ENCODE assay signal across 18 cellular contexts in the genomic region with DNA sequence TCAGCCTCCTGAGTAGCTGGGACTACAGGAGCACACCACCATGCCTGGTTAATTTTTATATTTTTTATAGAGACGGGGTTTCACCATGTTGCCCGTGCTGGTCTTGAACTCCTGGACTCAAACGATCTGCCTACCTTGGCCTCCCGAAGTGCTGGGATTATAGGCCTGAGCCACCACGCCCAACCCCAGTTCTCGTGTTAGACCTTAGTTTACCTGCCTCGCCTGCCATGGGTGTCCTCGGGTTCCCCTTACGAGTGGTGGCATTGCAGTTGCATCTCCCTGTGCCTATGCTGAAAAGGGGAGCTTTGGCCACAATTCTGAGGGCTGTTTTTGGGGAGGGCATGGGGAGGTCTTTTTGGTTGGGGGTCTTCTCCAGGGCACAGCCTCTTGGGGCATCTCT. TPM values are rescaled to one million over a fixed set of nuclear protein-coding genes. Genes with fewer than 3 reads are reported as not detected.
DNase-seq lines count a peak whose midpoint lies in the region; ATAC-seq, FAIRE-seq and TF ChIP-seq lines count a peak whose summit lies in the region.
"Had no signal": no experiment of that assay in that cellular context is flagged by ENCODE, and none has a peak within 500 bp of the region (broad histone marks: within the 10 kb centered on the region; RNA-seq: fewer than 3 reads in every experiment).

No MANE protein-coding gene starts in this region.

- H2AFZ ChIP-seq in HepG2 (ENCODE audit: low read length) = no peak overlapping the region

- no peak for FAIRE-seq in HepG2 (lab: Jason Lieb, UNC)
- FAIRE-seq: GM12892, GM19239, H1, HTR-8/SVneo had no signal

- ATAC-seq in HepG2 (no peak), right lobe of liver (no peak), activated B cell treated with CpG ODN at 0.5 μM for 24 hours (ENCODE audit: low read depth) (no peak), naive B cell (ENCODE audit: low read depth in 2 of 2) (no peak), GM18502 (IDR thresholded peaks at IDR 0.05; ENCODE audit: poor library complexity, unreplicated experiment) (no peak)
- no peak for ATAC-seq in stimulated activated naive B cell treated with anti-CD40 and anti-IgM and Interleukin-4, amounts not matched to agents 10 μg/mL and 1 μg/mL and 100 μg/mL, for 72 hours (replicated peaks)
- ATAC-seq: CD8-positive, alpha-beta T cell had no signal

- TF ChIP-seq CTCF in HepG2 (CRISPR knock-in tag; IDR thresholded peaks at IDR 0.05) (no peak), right lobe of liver (IDR thresholded peaks at IDR 0.05) (no peak), activated B cell treated with CpG ODN at 0.5 μM for 24 hours (IDR thresholded peaks at IDR 0.05) (no peak)

- H3K27me3 ChIP-seq in HepG2 (ENCODE audit: control insufficient read depth in 1 of 2, insufficient read depth in 2 of 2, low read length in 2 of 2) = no peaks in the 10 kb centered on the region
- no peaks in the 10 kb centered on the region for H3K27me3 ChIP-seq in right lobe of liver

- no peak overlapping the region for H3K9ac ChIP-seq in HepG2 (ENCODE audit: insufficient read depth, low read depth, low read length)

- WGBS in HepG2 (ENCODE audit: low lambda C conversion rate) = 97% methylated on average over 8 of the region's 9 CpGs
- WGBS in right lobe of liver (ENCODE audit: insufficient coverage, low coverage, low lambda C conversion rate, missing lambda C conversion rate) = 99% methylated on average over 9 of the region's 9 CpGs

- no peak for TF ChIP-seq POLR2A in HepG2 (IDR thresholded peaks at IDR 0.05; ENCODE audit: insufficient read depth in 1 of 2, low read depth in 2 of 2, low read length in 2 of 2)
- no peak for TF ChIP-seq POLR2A in right lobe of liver (IDR thresholded peaks at IDR 0.05)

- H3K4me3 ChIP-seq in HepG2 (replicated peaks in 1 of 3; ENCODE audit: insufficient read depth in 1 of 3, low read depth in 2 of 3, low read length in 3 of 3) (no peak overlapping the region), right lobe of liver (no peak overlapping the region)
- H3K4me3 ChIP-seq: HAP-1 had no signal

- TF ChIP-seq RAD21 in HepG2 (CRISPR knock-in tag; IDR thresholded peaks at IDR 0.05) = no peak

- peaks cover 93% of the 10 kb centered on the region for H3K79me2 ChIP-seq in HepG2 (ENCODE audit: insufficient read depth, low read length)

- H3K9me3 Mint-ChIP-seq in activated B cell treated with CpG ODN at 0.5 μM for 24 hours (no peaks in the 10 kb centered on the region), naive B cell (no peaks in the 10 kb centered on the region)
- no peaks in the 10 kb centered on the region for H3K9me3 Mint-ChIP-seq in stimulated activated naive B cell treated with anti-CD40 and anti-IgM and Interleukin-4, amounts not matched to agents 10 μg/mL and 1 μg/mL and 100 μg/mL, for 72 hours
- H3K9me3 Mint-ChIP-seq: CD8-positive, alpha-beta T cell had no signal

- H3K4me1 Mint-ChIP-seq in activated B cell treated with CpG ODN at 0.5 μM for 24 hours (peaks cover 89% of the 10 kb centered on the region), naive B cell (peaks cover 62 to 95% (median 95%) of the 10 kb centered on the region in 3 donors)
- H3K4me1 Mint-ChIP-seq in stimulated activated naive B cell treated with anti-CD40 and anti-IgM and Interleukin-4, amounts not matched to agents 10 μg/mL and 1 μg/mL and 100 μg/mL, for 72 hours = peaks cover 47 to 79% of the 10 kb centered on the region in 2 donors

- H3K27ac ChIP-seq in HepG2 (ENCODE audit: extremely low read length, insufficient read depth, low read length) (no peak overlapping the region), right lobe of liver (no peak overlapping the region)

- H3K27ac Mint-ChIP-seq in activated B cell treated with CpG ODN at 0.5 μM for 24 hours = peak overlapping the region; percentile 56
- H3K27ac Mint-ChIP-seq in naive B cell = peak overlapping the region in 4 of 6 donors; percentile 42 to 89 (median 70)
- H3K27ac Mint-ChIP-seq in stimulated activated naive B cell treated with anti-CD40 and anti-IgM and Interleukin-4, amounts not matched to agents 10 μg/mL and 1 μg/mL and 100 μg/mL, for 72 hours = peak overlapping the region; percentile 56

- DNase-seq in HepG2 (ENCODE audit: low spot score) (no peak), right lobe of liver (no peak), activated B cell treated with CpG ODN at 0.5 μM for 24 hours (no peak), naive B cell (no peak), NCI-H446 treated with DMSO at 0.1 percent for 48 hours (lab: John Stamatoyannopoulos, UW) (no peak)
- no peak for DNase-seq in stimulated activated naive B cell treated with anti-CD40 and anti-IgM and Interleukin-4, amounts not matched to agents 10 μg/mL and 1 μg/mL and 100 μg/mL, for 72 hours
- DNase-seq in stimulated activated CD8-positive, alpha-beta memory T cell treated with anti-CD3 and anti-CD28 coated beads, Interleukin-4, amount 100 ng/mL, for 48 hours = no peak
- DNase-seq: ACHN; C1 segment of cervical spinal cord; CD8-positive, alpha-beta T cell; DND-41; GDM1 had no signal

- H3K36me3 Mint-ChIP-seq in activated B cell treated with CpG ODN at 0.5 μM for 24 hours (ENCODE audit: low read depth) (peaks cover 33% of the 10 kb centered on the region), naive B cell (no peaks in the 10 kb centered on the region)
- peaks cover 16 to 28% of the 10 kb centered on the region in 2 donors for H3K36me3 Mint-ChIP-seq in stimulated activated naive B cell treated with anti-CD40 and anti-IgM and Interleukin-4, amounts not matched to agents 10 μg/mL and 1 μg/mL and 100 μg/mL, for 72 hours

- intact Hi-C loops in HepG2 (cut with micrococcal nuclease; ENCODE audit: unreplicated experiment) = no loop called here
- intact Hi-C loops in right lobe of liver (cut with DNase I) = no loop called here
- intact Hi-C loops in activated B cell treated with CpG ODN at 0.5 μM for 24 hours (cut with micrococcal nuclease) = no loop called here

- H3K36me3 ChIP-seq in HepG2 (replicated peaks in 1 of 2; ENCODE audit: control insufficient read depth in 1 of 2, insufficient read depth in 2 of 2, low read length in 2 of 2) = peaks cover 5 to 11% of the 10 kb centered on the region in 2 experiments; a peak in 4 of 5 replicates
- H3K36me3 ChIP-seq in right lobe of liver = no peaks in the 10 kb centered on the region
- H3K36me3 ChIP-seq: HAP-1 had no signal

- H3K4me3 Mint-ChIP-seq in activated B cell treated with CpG ODN at 0.5 μM for 24 hours (no peak overlapping the region), naive B cell (peak overlapping the region in 5 of 8 donors; percentile 5 to 49 (median 44))
- no peak overlapping the region for H3K4me3 Mint-ChIP-seq in stimulated activated naive B cell treated with anti-CD40 and anti-IgM and Interleukin-4, amounts not matched to agents 10 μg/mL and 1 μg/mL and 100 μg/mL, for 72 hours
- H3K4me3 Mint-ChIP-seq: CD8-positive, alpha-beta T cell had no signal

- H3K9me3 ChIP-seq in HepG2 (ENCODE audit: low read length) (no peaks in the 10 kb centered on the region), right lobe of liver (no peaks in the 10 kb centered on the region)

- in situ Hi-C loops in HepG2 (cut with HindIII; ENCODE audit: extremely low pct_ligation_motif_present, low pct_unique_long_range_greater_than_20kb) = no loop called here

- CTCF ChIA-PET in HepG2 (lab: Yijun Ruan, JAX; ENCODE audit: low intra/inter-chr PET ratio, low total read pairs) (no interaction called here), activated B cell treated with CpG ODN at 0.5 μM for 24 hours (lab: Charles Lee) (interaction anchor here (1.1 kb wide), 1 partner anchor 22 kb away, joined by 5 read pairs; no protein-coding TSS in a partner anchor)

- POLR2A ChIA-PET in HepG2 (lab: Yijun Ruan, JAX) (no interaction called here), activated B cell treated with CpG ODN at 0.5 μM for 24 hours (lab: Charles Lee) (interaction anchor here (0.7 to 1.3 kb wide), 4 partner anchors 10 to 18 kb away, joined by 3 to 7 read pairs (median 6); no protein-coding TSS in a partner anchor)

- H3K4me2 ChIP-seq in HepG2 (ENCODE audit: low read depth, low read length) = no peak overlapping the region

- no TSS peak for BruUV-seq in HepG2 (replicated peaks; lab: Mats Ljungman, UMichigan)

- H3K4me1 ChIP-seq in HepG2 (ENCODE audit: insufficient read depth, low read length) (peaks cover 10% of the 10 kb centered on the region), right lobe of liver (peaks cover 0 to 9% (median 3%) of the 10 kb centered on the region in 4 donors)
- H3K4me1 ChIP-seq: HAP-1 had no signal

- TF ChIP-seq EP300 in HepG2 (IDR thresholded peaks at IDR 0.05; ENCODE audit: low read depth in 2 of 2, low read length in 2 of 2) (no peak), HepG2 (CRISPR knock-in tag; IDR thresholded peaks at IDR 0.05; ENCODE audit: borderline replicate concordance) (no peak)

- H3K27me3 Mint-ChIP-seq in activated B cell treated with CpG ODN at 0.5 μM for 24 hours (no peaks in the 10 kb centered on the region), naive B cell (no peaks in the 10 kb centered on the region)
- no peaks in the 10 kb centered on the region for H3K27me3 Mint-ChIP-seq in stimulated activated naive B cell treated with anti-CD40 and anti-IgM and Interleukin-4, amounts not matched to agents 10 μg/mL and 1 μg/mL and 100 μg/mL, for 72 hours

- H4K20me1 ChIP-seq in HepG2 (ENCODE audit: insufficient read depth, low read length) = peaks cover 11% of the 10 kb centered on the region; the same call in 1 of the 2 replicates

RNA-seq across cellular contexts. Expression of gene TBC1D22A, which starts 18.8 kb away (rescaled TPM):
- total RNA-seq in HepG2 (2016; rRNA removed; fragmentation: Illumina TruSeq; extraction: Trizol) (17.3 and 17.6 TPM in 2 replicates), right lobe of liver (10 to 100 TPM; 10.9 to 18.1 (median 14.0) TPM), activated B cell treated with CpG ODN at 0.5 μM for 24 hours (73.0 and 85.9 TPM in 2 replicates)
- 13.6 and 13.8 TPM in 2 replicates for total RNA-seq in HepG2 (2016; cell fraction: cytosol; rRNA removed; fragmentation: Illumina TruSeq; extraction: Trizol; ENCODE audit: low read depth)
- 14.5 and 18.0 TPM in 2 replicates for total RNA-seq in HepG2 (2016; cell fraction: insoluble cytoplasmic fraction; rRNA removed; fragmentation: Illumina TruSeq; extraction: Trizol)
- 15.2 and 19.7 TPM in 2 replicates for total RNA-seq in HepG2 (2016; cell fraction: membrane; rRNA removed; fragmentation: Illumina TruSeq; extraction: Trizol)
- total RNA-seq in HepG2 (2016; cell fraction: nucleus; rRNA removed; fragmentation: Illumina TruSeq; extraction: Trizol) = 11.0 and 13.2 TPM in 2 replicates
- polyA plus RNA-seq in HepG2 (2011; rRNA removed) (17.5 and 18.0 TPM in 2 replicates), naive B cell (ENCODE audit: low read depth in 6 of 6) (10 to 100 TPM; 47.2 to 74.5 (median 62.6) TPM)
- polyA plus RNA-seq in HepG2 (2011; cell fraction: cytosol; rRNA removed) = 16.4 and 18.2 TPM in 2 replicates
- 14.2 and 18.7 TPM in 2 replicates for polyA plus RNA-seq in HepG2 (2011; cell fraction: nucleus; rRNA removed)
- polyA plus RNA-seq in HepG2 (2012) = 12.4 and 15.2 TPM in 2 replicates
- 7.7 and 9.5 TPM in 2 replicates for polyA plus RNA-seq in HepG2 (2016; cell fraction: cytosol; fragmentation: Illumina TruSeq; extraction: Trizol; ENCODE audit: low read depth)
- 17.3 and 21.6 TPM in 2 replicates for polyA plus RNA-seq in HepG2 (2016; cell fraction: insoluble cytoplasmic fraction; fragmentation: Illumina TruSeq; extraction: Trizol; ENCODE audit: low read depth)
- polyA plus RNA-seq in HepG2 (2016; cell fraction: membrane; fragmentation: Illumina TruSeq; extraction: Trizol; ENCODE audit: low read depth) = 14.3 and 16.8 TPM in 2 replicates
- polyA plus RNA-seq in HepG2 (2016; cell fraction: nucleus; fragmentation: Illumina TruSeq; extraction: Trizol; ENCODE audit: insufficient read depth, low read depth) = 13.4 and 13.5 TPM in 2 replicates
- 14.2 and 23.5 TPM in 2 replicates for polyA minus RNA-seq in HepG2 (2011; rRNA and poly(A)+ RNA removed; ENCODE audit: low replicate concordance)
- polyA minus RNA-seq in HepG2 (2011; cell fraction: cytosol; rRNA and poly(A)+ RNA removed) = 11.9 and 12.0 TPM in 2 replicates
- 21.5 and 22.0 TPM in 2 replicates for polyA minus RNA-seq in HepG2 (2011; cell fraction: nucleus; rRNA and poly(A)+ RNA removed)

RNA-seq across cellular contexts. Expression of gene CERK, which starts 43.2 kb away (rescaled TPM):
- total RNA-seq in HepG2 (2016; rRNA removed; fragmentation: Illumina TruSeq; extraction: Trizol) = 40.3 and 41.8 TPM in 2 replicates
- 33.8 and 34.8 TPM in 2 replicates for total RNA-seq in HepG2 (2016; cell fraction: cytosol; rRNA removed; fragmentation: Illumina TruSeq; extraction: Trizol; ENCODE audit: low read depth)
- 36.2 and 38.6 TPM in 2 replicates for total RNA-seq in HepG2 (2016; cell fraction: insoluble cytoplasmic fraction; rRNA removed; fragmentation: Illumina TruSeq; extraction: Trizol)
- total RNA-seq in HepG2 (2016; cell fraction: membrane; rRNA removed; fragmentation: Illumina TruSeq; extraction: Trizol) = 63.0 and 65.4 TPM in 2 replicates
- total RNA-seq in HepG2 (2016; cell fraction: nucleus; rRNA removed; fragmentation: Illumina TruSeq; extraction: Trizol) = 26.0 and 34.7 TPM in 2 replicates
- polyA plus RNA-seq in HepG2 (2011; rRNA removed) = 41.9 and 49.5 TPM in 2 replicates
- 38.6 and 42.2 TPM in 2 replicates for polyA plus RNA-seq in HepG2 (2011; cell fraction: cytosol; rRNA removed)
- polyA plus RNA-seq in HepG2 (2011; cell fraction: nucleus; rRNA removed) = 42.7 and 45.1 TPM in 2 replicates
- 38.6 and 44.4 TPM in 2 replicates for polyA plus RNA-seq in HepG2 (2012)
- 31.4 and 34.6 TPM in 2 replicates for polyA plus RNA-seq in HepG2 (2016; cell fraction: cytosol; fragmentation: Illumina TruSeq; extraction: Trizol; ENCODE audit: low read depth)
- polyA plus RNA-seq in HepG2 (2016; cell fraction: insoluble cytoplasmic fraction; fragmentation: Illumina TruSeq; extraction: Trizol; ENCODE audit: low read depth) = 32.4 and 37.2 TPM in 2 replicates
- polyA plus RNA-seq in HepG2 (2016; cell fraction: membrane; fragmentation: Illumina TruSeq; extraction: Trizol; ENCODE audit: low read depth) = 47.9 and 48.5 TPM in 2 replicates
- polyA plus RNA-seq in HepG2 (2016; cell fraction: nucleus; fragmentation: Illumina TruSeq; extraction: Trizol; ENCODE audit: insufficient read depth, low read depth) = 42.2 and 46.3 TPM in 2 replicates
- 29.1 and 59.9 TPM in 2 replicates for polyA minus RNA-seq in HepG2 (2011; rRNA and poly(A)+ RNA removed; ENCODE audit: low replicate concordance)
- 26.6 and 33.8 TPM in 2 replicates for polyA minus RNA-seq in HepG2 (2011; cell fraction: cytosol; rRNA and poly(A)+ RNA removed)
- polyA minus RNA-seq in HepG2 (2011; cell fraction: nucleus; rRNA and poly(A)+ RNA removed) = 39.4 and 41.5 TPM in 2 replicates
- 10 to 100 TPM in 5 of 6 experiments, 1 to 10 TPM in 1; 9.6 to 27.5 (median 18.5) TPM for total RNA-seq in right lobe of liver
- 13.8 and 16.9 TPM in 2 replicates for total RNA-seq in activated B cell treated with CpG ODN at 0.5 μM for 24 hours
- 10 to 100 TPM in 5 of 6 donors, 1 to 10 TPM in 1; 7.6 to 31.2 (median 19.2) TPM for polyA plus RNA-seq in naive B cell (ENCODE audit: low read depth in 6 of 6)

Comparison
In these comparisons a context has a peak if more than half of its experiments do, and no peak if none do; other contexts are left out.
1. H3K4me3 Mint-ChIP-seq: peak in naive B cell (5 of 8); none in activated B cell treated with CpG ODN at 0.5 μM for 24 hours (single experiment) and stimulated activated naive B cell treated with anti-CD40 and anti-IgM and Interleukin-4, amounts not matched to agents 10 μg/mL and 1 μg/mL and 100 μg/mL, for 72 hours (0 of 2).
2. Peak in every context shown above with its lines, with median percentiles within 50 percentile points of each other: H3K27ac Mint-ChIP-seq.